ENCODE assay signal across 9 cellular contexts in the genomic region with DNA sequence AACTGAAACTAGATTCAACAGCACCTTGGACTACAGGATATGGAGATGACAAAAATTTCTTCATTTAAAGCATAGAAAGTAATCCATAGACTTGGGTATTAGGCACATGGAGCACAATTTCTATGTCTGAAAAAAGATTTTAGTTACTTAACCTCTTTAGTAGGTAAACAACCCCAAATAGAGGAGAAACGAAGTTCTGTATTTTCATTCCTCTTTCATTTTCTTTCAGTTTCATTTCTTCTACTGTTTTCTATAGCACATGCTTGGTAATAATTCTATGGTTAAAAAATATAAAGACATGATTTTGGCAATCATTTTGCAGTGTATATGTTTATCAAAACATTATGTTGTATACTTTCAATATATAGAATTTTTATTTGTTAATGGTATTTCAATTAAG.
DNase-seq lines count a peak whose midpoint lies in the region; ATAC-seq and TF ChIP-seq lines count a peak whose summit lies in the region.
"Had no signal": no experiment of that assay in that cellular context is flagged by ENCODE, and none has a peak within 500 bp of the region (broad histone marks: within the 10 kb centered on the region; RNA-seq: fewer than 3 reads in every experiment).

No MANE protein-coding gene starts in this region.

- DNase-seq in naive thymus-derived CD4-positive, alpha-beta T cell: peak in 2 of 9 donors; percentile 3 to 13
- no peak for DNase-seq in central memory CD4-positive, alpha-beta T cell
- no peak for DNase-seq in cerebellum (ENCODE audit: low spot score)
- DNase-seq in testis: no peak
- no peak for DNase-seq in NCI-H128 (lab: John Stamatoyannopoulos, UW; ENCODE audit: unreplicated experiment)
- DNase-seq: activated CD8-positive, alpha-beta memory T cell treated with anti-CD3 and anti-CD28 coated beads, Interleukin-2, amount 50 U/mL, for 4 hours had no signal

- peaks cover 0 to 16% (median 0%) of the 10 kb centered on the region in 11 donors for H3K9me3 Mint-ChIP-seq in naive thymus-derived CD4-positive, alpha-beta T cell

- peaks cover 0 to 37% (median 3%) of the 10 kb centered on the region in 5 donors for H3K36me3 Mint-ChIP-seq in naive thymus-derived CD4-positive, alpha-beta T cell

- peak overlapping the region; percentile 63 to 90 (median 85) for H3K4me3 Mint-ChIP-seq in naive thymus-derived CD4-positive, alpha-beta T cell

- POLR2A ChIA-PET in naive thymus-derived CD4-positive, alpha-beta T cell (lab: Charles Lee): interaction anchor here (0.6 kb wide), 1 partner anchor 42 kb away, joined by 4 read pairs; no protein-coding TSS in a partner anchor

- TF ChIP-seq CTCF in OCI-LY1 (IDR thresholded peaks at IDR 0.05; ENCODE audit: low read length) (no peak), testis (IDR thresholded peaks at IDR 0.05) (no peak)

- H4K20me1 ChIP-seq in OCI-LY1 (ENCODE audit: insufficient read depth, low read length): no peaks in the 10 kb centered on the region; the same call in 1 of the 2 replicates

- no peaks in the 10 kb centered on the region for H3K9me2 ChIP-seq in OCI-LY1 (ENCODE audit: low read depth, low read length)

- CTCF ChIA-PET in naive thymus-derived CD4-positive, alpha-beta T cell (lab: Charles Lee): no interaction called here

- no peak overlapping the region for H3K9ac ChIP-seq in OCI-LY1 (ENCODE audit: low read length)

- TF ChIP-seq POLR2A in testis (IDR thresholded peaks at IDR 0.05): no peak

- peaks cover 10 to 52% (median 40%) of the 10 kb centered on the region in 7 donors for H3K4me1 Mint-ChIP-seq in naive thymus-derived CD4-positive, alpha-beta T cell

- H3K4me1 ChIP-seq in OCI-LY1 (ENCODE audit: insufficient read depth, low read length, severe bottlenecking) (peaks cover 7% of the 10 kb centered on the region), testis (no peaks in the 10 kb centered on the region)
- H3K4me1 ChIP-seq in naive thymus-derived CD4-positive, alpha-beta T cell (ENCODE audit: control insufficient read depth in 2 of 2, insufficient read depth in 2 of 2, low read length in 2 of 2): peaks cover 0 to 10% of the 10 kb centered on the region in 2 donors

- H2AFZ ChIP-seq in OCI-LY1 (ENCODE audit: low read length): 0 out of 2 replicates have a peak overlapping the region, but pooled peaks have one; percentile 80

- H3K27ac Mint-ChIP-seq in naive thymus-derived CD4-positive, alpha-beta T cell: peak overlapping the region; percentile 69 to 95 (median 92)

- 40 to 63% methylated on average over 1 of the region's 1 CpG for WGBS in testis, 2 donors

- H3K36me3 ChIP-seq in OCI-LY1 (ENCODE audit: insufficient read depth, low read length) (no peaks in the 10 kb centered on the region), testis (ENCODE audit: low read depth, missing control alignments) (no peaks in the 10 kb centered on the region)
- H3K36me3 ChIP-seq in naive thymus-derived CD4-positive, alpha-beta T cell (ENCODE audit: control insufficient read depth in 2 of 3, insufficient read depth in 3 of 3, low read length in 3 of 3): no peaks in the 10 kb centered on the region

- H3K4me2 ChIP-seq in OCI-LY1 (ENCODE audit: low read length): peak overlapping the region; percentile 22; the same call in 1 of the 2 replicates

- H3K4me3 ChIP-seq in OCI-LY1 (ENCODE audit: low read depth, low read length, poor library complexity, severe bottlenecking): peak overlapping the region; percentile 4
- peak overlapping the region; percentile 45 for H3K4me3 ChIP-seq in naive thymus-derived CD4-positive, alpha-beta T cell (ENCODE audit: low read length)
- H3K4me3 ChIP-seq in testis: no peak overlapping the region

- ATAC-seq in GM19025 (IDR thresholded peaks at IDR 0.05; ENCODE audit: low read depth, unreplicated experiment) (peak; percentile 39), HG02759 (IDR thresholded peaks at IDR 0.05; ENCODE audit: unreplicated experiment) (peak; percentile 44)
- peak; percentile 34 for ATAC-seq in naive thymus-derived CD4-positive, alpha-beta T cell

- H3K27ac ChIP-seq in OCI-LY1 (ENCODE audit: low read depth, low read length, poor library complexity, severe bottlenecking) (no peak overlapping the region), testis (no peak overlapping the region)
- H3K27ac ChIP-seq in naive thymus-derived CD4-positive, alpha-beta T cell (ENCODE audit: low read depth, low read length): peak overlapping the region; percentile 34

- H3K79me2 ChIP-seq in OCI-LY1 (ENCODE audit: insufficient read depth, low read length): no peaks in the 10 kb centered on the region

- H3K9me3 ChIP-seq in OCI-LY1 (ENCODE audit: low read length) (no peaks in the 10 kb centered on the region), testis (no peaks in the 10 kb centered on the region)
- no peaks in the 10 kb centered on the region for H3K9me3 ChIP-seq in naive thymus-derived CD4-positive, alpha-beta T cell (ENCODE audit: control insufficient read depth in 2 of 3, low read length in 3 of 3)

- intact Hi-C loops in naive thymus-derived CD4-positive, alpha-beta T cell (cut with micrococcal nuclease): loop anchor here (1.0 to 10.0 kb wide), 12 partner anchors 9 to 1226 kb away; a partner anchor contains a TSS
- intact Hi-C loops in testis (cut with DNase I; ENCODE audit: low total_unique reads): no loop called here

- no peaks in the 10 kb centered on the region; the same call in 1 of the 2 replicates for H3F3A ChIP-seq in OCI-LY1 (ENCODE audit: insufficient read depth, low read length)

- H3K27me3 ChIP-seq in OCI-LY1 (ENCODE audit: insufficient read depth, low read length) (no peaks in the 10 kb centered on the region), testis (no peaks in the 10 kb centered on the region)
- H3K27me3 ChIP-seq in naive thymus-derived CD4-positive, alpha-beta T cell (ENCODE audit: control insufficient read depth in 2 of 2, insufficient read depth in 2 of 2, low read length in 2 of 2): no peaks in the 10 kb centered on the region

- H3K27me3 Mint-ChIP-seq in naive thymus-derived CD4-positive, alpha-beta T cell: no peaks in the 10 kb centered on the region

Comparison
In these comparisons a context has a peak if more than half of its experiments do, and no peak if none do; other contexts are left out.
1. H3K4me3 ChIP-seq: peak in OCI-LY1 (single experiment) and naive thymus-derived CD4-positive, alpha-beta T cell (single experiment); none in testis (0 of 2).
2. Peak in every context shown above with its lines, with median percentiles within 50 percentile points of each other: ATAC-seq.